Comparison of ENCODE assay signal across 16 cellular contexts in genomic region chr10:68067508-68067907, GRCh38. TPM values are rescaled to one million over a fixed set of nuclear protein-coding genes. Genes with fewer than 3 reads are reported as not detected.
"Had no signal": no experiment of that assay in that cellular context is flagged by ENCODE, and none has a peak within 500 bp of the region (broad histone marks: within the 10 kb centered on the region; RNA-seq: fewer than 3 reads in every experiment).

No MANE protein-coding gene starts in this region.

- H3K9me3 ChIP-seq: lower lobe of right lung, pancreas, sigmoid colon, thoracic aorta had no signal

- H3K27me3 Mint-ChIP-seq: activated CD4-positive, alpha-beta memory T cell treated with anti-CD3 and anti-CD28 coated beads, Interleukin-2, amount 10 ng/mL, durations not matched to agents 7 days and 5 days; activated T-cell treated with anti-CD3 and anti-CD28 coated beads, Interleukin-2, amount 50 U/mL, for 24 hours; brain had no signal

- DNase-seq: activated CD4-positive, alpha-beta memory T cell treated with anti-CD3 and anti-CD28 coated beads, Interleukin-2, amount 10 ng/mL, durations not matched to agents 7 days and 5 days; activated CD4-positive, alpha-beta T cell treated with anti-CD3 and anti-CD28 coated beads for 4 hours; activated gamma-delta T cell; activated T-cell treated with anti-CD3 and anti-CD28 coated beads, Interleukin-2, amount 50 U/mL, for 24 hours; effector CD8-positive, alpha-beta T cell; head of caudate nucleus; lower lobe of right lung; pancreas; sigmoid colon; stimulated activated CD4-positive, alpha-beta T cell treated with anti-CD3 and anti-CD28 coated beads, Interleukin-1b, Interleukin-23, amount 100 ng/mL, for 48 hours had no signal

- H3K27me3 ChIP-seq: pancreas, sigmoid colon had no signal

- H3K27ac Mint-ChIP-seq: activated CD4-positive, alpha-beta memory T cell treated with anti-CD3 and anti-CD28 coated beads, Interleukin-2, amount 10 ng/mL, durations not matched to agents 7 days and 5 days; brain; T-helper 1 cell treated with Interleukin-12 subunit alpha and Interleukin-12 subunit beta and Interleukin-4 antibody, amounts not matched to agents 30 μg/mL and 1 μg/mL, for 36 hours had no signal

- H3K27ac ChIP-seq: lower lobe of right lung, pancreas, sigmoid colon, thoracic aorta had no signal

- H3K4me3 ChIP-seq: lower lobe of right lung, pancreas, sigmoid colon, thoracic aorta had no signal

- H3K4me3 Mint-ChIP-seq: activated CD4-positive, alpha-beta memory T cell treated with anti-CD3 and anti-CD28 coated beads, Interleukin-2, amount 10 ng/mL, durations not matched to agents 7 days and 5 days; activated T-cell treated with anti-CD3 and anti-CD28 coated beads, Interleukin-2, amount 50 U/mL, for 24 hours; brain; mesothelial cell of epicardium; neural crest cell; T-helper 1 cell treated with Interleukin-12 subunit alpha and Interleukin-12 subunit beta and Interleukin-4 antibody, amounts not matched to agents 30 μg/mL and 1 μg/mL, for 36 hours had no signal

- H3K36me3 ChIP-seq: pancreas, thoracic aorta had no signal

- ATAC-seq: activated naive CD4-positive, alpha-beta T cell treated with anti-CD3 and anti-CD28 coated beads, Interleukin-2, amount 50 U/mL, for 72 hours; pancreas had no signal

- H3K9me3 Mint-ChIP-seq: activated CD4-positive, alpha-beta memory T cell treated with anti-CD3 and anti-CD28 coated beads, Interleukin-2, amount 10 ng/mL, durations not matched to agents 7 days and 5 days; activated naive CD4-positive, alpha-beta T cell treated with anti-CD3 and anti-CD28 coated beads, Interleukin-2, amount 50 U/mL, for 72 hours; activated T-cell treated with anti-CD3 and anti-CD28 coated beads, Interleukin-2, amount 50 U/mL, for 24 hours; brain; mesothelial cell of epicardium; neural crest cell; T-helper 1 cell treated with Interleukin-12 subunit alpha and Interleukin-12 subunit beta and Interleukin-4 antibody, amounts not matched to agents 30 μg/mL and 1 μg/mL, for 36 hours had no signal

RNA-seq across cellular contexts. Expression of gene MYPN, which starts 41.8 kb away (rescaled TPM):
- total RNA-seq: activated CD4-positive, alpha-beta memory T cell treated with anti-CD3 and anti-CD28 coated beads, Interleukin-2, amount 10 ng/mL, durations not matched to agents 7 days and 5 days; activated naive CD4-positive, alpha-beta T cell treated with anti-CD3 and anti-CD28 coated beads, Interleukin-2, amount 50 U/mL, for 72 hours; lower lobe of right lung; mesothelial cell of epicardium; neural crest cell; sigmoid colon; thoracic aorta had no signal
